ENCODE assay signal across 1 cellular context in the genomic region with DNA sequence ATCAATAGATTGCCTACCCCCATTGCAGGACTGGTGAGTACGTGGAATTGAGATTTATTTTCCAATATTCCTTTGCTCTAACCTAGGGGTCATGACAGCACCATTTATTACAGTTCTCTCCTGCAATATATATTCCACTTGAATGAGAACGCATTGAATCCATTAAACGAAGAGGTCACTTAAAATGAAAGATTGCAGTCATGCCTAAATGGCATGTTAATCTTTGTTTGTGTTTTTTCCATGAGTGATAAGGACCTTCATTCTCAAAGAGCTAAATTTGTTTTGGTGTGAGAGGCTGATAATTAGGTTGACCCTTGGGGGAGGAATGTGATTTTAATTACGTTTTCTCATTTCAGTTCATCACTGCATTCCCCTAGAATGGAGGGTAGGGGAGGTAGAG.
A peak's percentile ranks its signal among the peaks of the same experiment; 100 is the strongest.
TF ChIP-seq lines count a peak whose summit lies in the region.

No MANE protein-coding gene starts in this region.

TF ChIP-seq in HEK293, 187 proteins besides CTCF, POLR2A, EP300 and RAD21 (continued from another document and continues in another):
- TF ChIP-seq, protein P1, sequence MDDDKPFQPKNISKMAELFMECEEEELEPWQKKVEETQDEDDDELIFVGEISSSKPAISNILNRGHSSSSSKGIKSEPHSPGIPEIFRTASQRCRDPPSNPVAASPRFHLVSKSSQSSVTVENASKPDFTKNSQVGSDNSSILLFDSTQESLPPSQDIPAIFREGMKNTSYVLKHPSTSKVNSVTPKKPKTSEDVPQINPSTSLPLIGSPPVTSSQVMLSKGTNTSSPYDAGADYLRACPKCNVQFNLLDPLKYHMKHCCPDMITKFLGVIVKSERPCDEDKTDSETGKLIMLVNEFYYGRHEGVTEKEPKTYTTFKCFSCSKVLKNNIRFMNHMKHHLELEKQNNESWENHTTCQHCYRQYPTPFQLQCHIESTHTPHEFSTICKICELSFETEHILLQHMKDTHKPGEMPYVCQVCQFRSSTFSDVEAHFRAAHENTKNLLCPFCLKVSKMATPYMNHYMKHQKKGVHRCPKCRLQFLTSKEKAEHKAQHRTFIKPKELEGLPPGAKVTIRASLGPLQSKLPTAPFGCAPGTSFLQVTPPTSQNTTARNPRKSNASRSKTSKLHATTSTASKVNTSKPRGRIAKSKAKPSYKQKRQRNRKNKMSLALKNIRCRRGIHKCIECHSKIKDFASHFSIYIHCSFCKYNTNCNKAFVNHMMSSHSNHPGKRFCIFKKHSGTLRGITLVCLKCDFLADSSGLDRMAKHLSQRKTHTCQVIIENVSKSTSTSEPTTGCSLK (tag by site-specific recombination; IDR thresholded peaks at IDR 0.05): no peak
- no peak for TF ChIP-seq ZNF560 (tag by site-specific recombination; IDR thresholded peaks at IDR 0.05; ENCODE audit: borderline replicate concordance)
- no peak for TF ChIP-seq ZNF311 (tag by site-specific recombination; IDR thresholded peaks at IDR 0.05; ENCODE audit: borderline replicate concordance)
- no peak for TF ChIP-seq ZNF621 (tag by site-specific recombination; IDR thresholded peaks at IDR 0.05)
- TF ChIP-seq ZNF624 (tag by site-specific recombination; IDR thresholded peaks at IDR 0.05): no peak
- TF ChIP-seq, protein P2, sequence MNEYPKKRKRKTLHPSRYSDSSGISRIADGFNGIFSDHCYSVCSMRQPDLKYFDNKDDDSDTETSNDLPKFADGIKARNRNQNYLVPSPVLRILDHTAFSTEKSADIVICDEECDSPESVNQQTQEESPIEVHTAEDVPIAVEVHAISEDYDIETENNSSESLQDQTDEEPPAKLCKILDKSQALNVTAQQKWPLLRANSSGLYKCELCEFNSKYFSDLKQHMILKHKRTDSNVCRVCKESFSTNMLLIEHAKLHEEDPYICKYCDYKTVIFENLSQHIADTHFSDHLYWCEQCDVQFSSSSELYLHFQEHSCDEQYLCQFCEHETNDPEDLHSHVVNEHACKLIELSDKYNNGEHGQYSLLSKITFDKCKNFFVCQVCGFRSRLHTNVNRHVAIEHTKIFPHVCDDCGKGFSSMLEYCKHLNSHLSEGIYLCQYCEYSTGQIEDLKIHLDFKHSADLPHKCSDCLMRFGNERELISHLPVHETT (tag by site-specific recombination; IDR thresholded peaks at IDR 0.05): no peak
- TF ChIP-seq ZSCAN16 (tag by site-specific recombination; IDR thresholded peaks at IDR 0.05): no peak
- no peak for TF ChIP-seq ZNF146 (tag by site-specific recombination; IDR thresholded peaks at IDR 0.05)
- no peak for TF ChIP-seq ZNF776 (tag by site-specific recombination; IDR thresholded peaks at IDR 0.05; ENCODE audit: borderline replicate concordance)
- no peak for TF ChIP-seq ZNF433 (tag by site-specific recombination; IDR thresholded peaks at IDR 0.05; ENCODE audit: low read depth)
- no peak for TF ChIP-seq ZNF157 (tag by site-specific recombination; IDR thresholded peaks at IDR 0.05)
- TF ChIP-seq ZFP69B (tag by site-specific recombination; IDR thresholded peaks at IDR 0.05): no peak
- no peak for TF ChIP-seq ZFP41 (tag by site-specific recombination; IDR thresholded peaks at IDR 0.05; ENCODE audit: borderline replicate concordance)
- TF ChIP-seq, protein P3, sequence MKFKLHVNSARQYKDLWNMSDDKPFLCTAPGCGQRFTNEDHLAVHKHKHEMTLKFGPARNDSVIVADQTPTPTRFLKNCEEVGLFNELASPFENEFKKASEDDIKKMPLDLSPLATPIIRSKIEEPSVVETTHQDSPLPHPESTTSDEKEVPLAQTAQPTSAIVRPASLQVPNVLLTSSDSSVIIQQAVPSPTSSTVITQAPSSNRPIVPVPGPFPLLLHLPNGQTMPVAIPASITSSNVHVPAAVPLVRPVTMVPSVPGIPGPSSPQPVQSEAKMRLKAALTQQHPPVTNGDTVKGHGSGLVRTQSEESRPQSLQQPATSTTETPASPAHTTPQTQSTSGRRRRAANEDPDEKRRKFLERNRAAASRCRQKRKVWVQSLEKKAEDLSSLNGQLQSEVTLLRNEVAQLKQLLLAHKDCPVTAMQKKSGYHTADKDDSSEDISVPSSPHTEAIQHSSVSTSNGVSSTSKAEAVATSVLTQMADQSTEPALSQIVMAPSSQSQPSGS (tag by site-specific recombination; IDR thresholded peaks at IDR 0.05; ENCODE audit: low read depth): no peak
- TF ChIP-seq, protein P4, sequence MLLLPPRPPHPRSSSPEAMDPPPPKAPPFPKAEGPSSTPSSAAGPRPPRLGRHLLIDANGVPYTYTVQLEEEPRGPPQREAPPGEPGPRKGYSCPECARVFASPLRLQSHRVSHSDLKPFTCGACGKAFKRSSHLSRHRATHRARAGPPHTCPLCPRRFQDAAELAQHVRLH (tag by site-specific recombination; IDR thresholded peaks at IDR 0.05): peak; percentile 32; the same call in 1 of the 2 replicates
- TF ChIP-seq ZNF266 (tag by site-specific recombination; IDR thresholded peaks at IDR 0.05; ENCODE audit: low read depth): no peak
- TF ChIP-seq ZNF23 (tag by site-specific recombination; IDR thresholded peaks at IDR 0.05; ENCODE audit: borderline replicate concordance): no peak
- TF ChIP-seq, protein P5, sequence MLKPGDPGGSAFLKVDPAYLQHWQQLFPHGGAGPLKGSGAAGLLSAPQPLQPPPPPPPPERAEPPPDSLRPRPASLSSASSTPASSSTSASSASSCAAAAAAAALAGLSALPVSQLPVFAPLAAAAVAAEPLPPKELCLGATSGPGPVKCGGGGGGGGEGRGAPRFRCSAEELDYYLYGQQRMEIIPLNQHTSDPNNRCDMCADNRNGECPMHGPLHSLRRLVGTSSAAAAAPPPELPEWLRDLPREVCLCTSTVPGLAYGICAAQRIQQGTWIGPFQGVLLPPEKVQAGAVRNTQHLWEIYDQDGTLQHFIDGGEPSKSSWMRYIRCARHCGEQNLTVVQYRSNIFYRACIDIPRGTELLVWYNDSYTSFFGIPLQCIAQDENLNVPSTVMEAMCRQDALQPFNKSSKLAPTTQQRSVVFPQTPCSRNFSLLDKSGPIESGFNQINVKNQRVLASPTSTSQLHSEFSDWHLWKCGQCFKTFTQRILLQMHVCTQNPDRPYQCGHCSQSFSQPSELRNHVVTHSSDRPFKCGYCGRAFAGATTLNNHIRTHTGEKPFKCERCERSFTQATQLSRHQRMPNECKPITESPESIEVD (tag by site-specific recombination; IDR thresholded peaks at IDR 0.05): peak; percentile 72
- peak; percentile 89 for TF ChIP-seq FEZF1 (tag by site-specific recombination; IDR thresholded peaks at IDR 0.05)
- no peak for TF ChIP-seq ZNF132 (tag by site-specific recombination; IDR thresholded peaks at IDR 0.05; ENCODE audit: borderline replicate concordance)
- TF ChIP-seq, protein P6, sequence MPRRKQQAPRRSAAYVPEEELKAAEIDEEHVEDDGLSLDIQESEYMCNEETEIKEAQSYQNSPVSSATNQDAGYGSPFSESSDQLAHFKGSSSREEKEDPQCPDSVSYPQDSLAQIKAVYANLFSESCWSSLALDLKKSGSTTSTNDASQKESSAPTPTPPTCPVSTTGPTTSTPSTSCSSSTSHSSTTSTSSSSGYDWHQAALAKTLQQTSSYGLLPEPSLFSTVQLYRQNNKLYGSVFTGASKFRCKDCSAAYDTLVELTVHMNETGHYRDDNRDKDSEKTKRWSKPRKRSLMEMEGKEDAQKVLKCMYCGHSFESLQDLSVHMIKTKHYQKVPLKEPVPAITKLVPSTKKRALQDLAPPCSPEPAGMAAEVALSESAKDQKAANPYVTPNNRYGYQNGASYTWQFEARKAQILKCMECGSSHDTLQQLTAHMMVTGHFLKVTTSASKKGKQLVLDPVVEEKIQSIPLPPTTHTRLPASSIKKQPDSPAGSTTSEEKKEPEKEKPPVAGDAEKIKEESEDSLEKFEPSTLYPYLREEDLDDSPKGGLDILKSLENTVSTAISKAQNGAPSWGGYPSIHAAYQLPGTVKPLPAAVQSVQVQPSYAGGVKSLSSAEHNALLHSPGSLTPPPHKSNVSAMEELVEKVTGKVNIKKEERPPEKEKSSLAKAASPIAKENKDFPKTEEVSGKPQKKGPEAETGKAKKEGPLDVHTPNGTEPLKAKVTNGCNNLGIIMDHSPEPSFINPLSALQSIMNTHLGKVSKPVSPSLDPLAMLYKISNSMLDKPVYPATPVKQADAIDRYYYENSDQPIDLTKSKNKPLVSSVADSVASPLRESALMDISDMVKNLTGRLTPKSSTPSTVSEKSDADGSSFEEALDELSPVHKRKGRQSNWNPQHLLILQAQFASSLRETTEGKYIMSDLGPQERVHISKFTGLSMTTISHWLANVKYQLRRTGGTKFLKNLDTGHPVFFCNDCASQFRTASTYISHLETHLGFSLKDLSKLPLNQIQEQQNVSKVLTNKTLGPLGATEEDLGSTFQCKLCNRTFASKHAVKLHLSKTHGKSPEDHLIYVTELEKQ (tag by site-specific recombination; IDR thresholded peaks at IDR 0.05; ENCODE audit: borderline replicate concordance): no peak
- TF ChIP-seq ZNF394 (tag by site-specific recombination; IDR thresholded peaks at IDR 0.05; ENCODE audit: borderline replicate concordance): no peak
- TF ChIP-seq, protein P7, sequence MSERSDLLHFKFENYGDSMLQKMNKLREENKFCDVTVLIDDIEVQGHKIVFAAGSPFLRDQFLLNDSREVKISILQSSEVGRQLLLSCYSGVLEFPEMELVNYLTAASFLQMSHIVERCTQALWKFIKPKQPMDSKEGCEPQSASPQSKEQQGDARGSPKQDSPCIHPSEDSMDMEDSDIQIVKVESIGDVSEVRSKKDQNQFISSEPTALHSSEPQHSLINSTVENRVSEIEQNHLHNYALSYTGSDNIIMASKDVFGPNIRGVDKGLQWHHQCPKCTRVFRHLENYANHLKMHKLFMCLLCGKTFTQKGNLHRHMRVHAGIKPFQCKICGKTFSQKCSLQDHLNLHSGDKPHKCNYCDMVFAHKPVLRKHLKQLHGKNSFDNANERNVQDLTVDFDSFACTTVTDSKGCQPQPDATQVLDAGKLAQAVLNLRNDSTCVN (tag by site-specific recombination; optimal IDR thresholded peaks at IDR 0.05): no peak
- TF ChIP-seq, protein P8, sequence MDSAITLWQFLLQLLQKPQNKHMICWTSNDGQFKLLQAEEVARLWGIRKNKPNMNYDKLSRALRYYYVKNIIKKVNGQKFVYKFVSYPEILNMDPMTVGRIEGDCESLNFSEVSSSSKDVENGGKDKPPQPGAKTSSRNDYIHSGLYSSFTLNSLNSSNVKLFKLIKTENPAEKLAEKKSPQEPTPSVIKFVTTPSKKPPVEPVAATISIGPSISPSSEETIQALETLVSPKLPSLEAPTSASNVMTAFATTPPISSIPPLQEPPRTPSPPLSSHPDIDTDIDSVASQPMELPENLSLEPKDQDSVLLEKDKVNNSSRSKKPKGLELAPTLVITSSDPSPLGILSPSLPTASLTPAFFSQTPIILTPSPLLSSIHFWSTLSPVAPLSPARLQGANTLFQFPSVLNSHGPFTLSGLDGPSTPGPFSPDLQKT (IDR thresholded peaks at IDR 0.05; ENCODE audit: borderline replicate concordance, low read depth, low read length): no peak
- no peak for TF ChIP-seq ZNF10 (tag by site-specific recombination; IDR thresholded peaks at IDR 0.05)
- TF ChIP-seq ZFP3 (tag by site-specific recombination; IDR thresholded peaks at IDR 0.05; ENCODE audit: low read depth): no peak
- TF ChIP-seq ZFP37 (tag by site-specific recombination; IDR thresholded peaks at IDR 0.05): no peak
- no peak for TF ChIP-seq ZNF707 (tag by site-specific recombination; IDR thresholded peaks at IDR 0.05)
- TF ChIP-seq ZNF623 (tag by site-specific recombination; IDR thresholded peaks at IDR 0.05): no peak
- TF ChIP-seq ZNF274 (IDR thresholded peaks at IDR 0.05; ENCODE audit: low read length): no peak
- no peak for TF ChIP-seq ZNF274 (tag by site-specific recombination; IDR thresholded peaks at IDR 0.05; ENCODE audit: borderline replicate concordance)
- no peak for TF ChIP-seq BCL11A (tag by site-specific recombination; IDR thresholded peaks at IDR 0.05; ENCODE audit: low read depth)
- TF ChIP-seq SCRT2 (tag by site-specific recombination; IDR thresholded peaks at IDR 0.05): no peak
- TF ChIP-seq ZNF571 (tag by site-specific recombination; IDR thresholded peaks at IDR 0.05): no peak
- TF ChIP-seq, protein P9, sequence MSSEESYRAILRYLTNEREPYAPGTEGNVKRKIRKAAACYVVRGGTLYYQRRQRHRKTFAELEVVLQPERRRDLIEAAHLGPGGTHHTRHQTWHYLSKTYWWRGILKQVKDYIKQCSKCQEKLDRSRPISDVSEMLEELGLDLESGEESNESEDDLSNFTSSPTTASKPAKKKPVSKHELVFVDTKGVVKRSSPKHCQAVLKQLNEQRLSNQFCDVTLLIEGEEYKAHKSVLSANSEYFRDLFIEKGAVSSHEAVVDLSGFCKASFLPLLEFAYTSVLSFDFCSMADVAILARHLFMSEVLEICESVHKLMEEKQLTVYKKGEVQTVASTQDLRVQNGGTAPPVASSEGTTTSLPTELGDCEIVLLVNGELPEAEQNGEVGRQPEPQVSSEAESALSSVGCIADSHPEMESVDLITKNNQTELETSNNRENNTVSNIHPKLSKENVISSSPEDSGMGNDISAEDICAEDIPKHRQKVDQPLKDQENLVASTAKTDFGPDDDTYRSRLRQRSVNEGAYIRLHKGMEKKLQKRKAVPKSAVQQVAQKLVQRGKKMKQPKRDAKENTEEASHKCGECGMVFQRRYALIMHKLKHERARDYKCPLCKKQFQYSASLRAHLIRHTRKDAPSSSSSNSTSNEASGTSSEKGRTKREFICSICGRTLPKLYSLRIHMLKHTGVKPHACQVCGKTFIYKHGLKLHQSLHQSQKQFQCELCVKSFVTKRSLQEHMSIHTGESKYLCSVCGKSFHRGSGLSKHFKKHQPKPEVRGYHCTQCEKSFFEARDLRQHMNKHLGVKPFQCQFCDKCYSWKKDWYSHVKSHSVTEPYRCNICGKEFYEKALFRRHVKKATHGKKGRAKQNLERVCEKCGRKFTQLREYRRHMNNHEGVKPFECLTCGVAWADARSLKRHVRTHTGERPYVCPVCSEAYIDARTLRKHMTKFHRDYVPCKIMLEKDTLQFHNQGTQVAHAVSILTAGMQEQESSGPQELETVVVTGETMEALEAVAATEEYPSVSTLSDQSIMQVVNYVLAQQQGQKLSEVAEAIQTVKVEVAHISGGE (tag by site-specific recombination; conservative IDR thresholded peaks at IDR 0.05; ENCODE audit: low read depth): no peak
- no peak for TF ChIP-seq ZNF561 (tag by site-specific recombination; IDR thresholded peaks at IDR 0.05; ENCODE audit: borderline replicate concordance)
